In the genomic region with DNA sequence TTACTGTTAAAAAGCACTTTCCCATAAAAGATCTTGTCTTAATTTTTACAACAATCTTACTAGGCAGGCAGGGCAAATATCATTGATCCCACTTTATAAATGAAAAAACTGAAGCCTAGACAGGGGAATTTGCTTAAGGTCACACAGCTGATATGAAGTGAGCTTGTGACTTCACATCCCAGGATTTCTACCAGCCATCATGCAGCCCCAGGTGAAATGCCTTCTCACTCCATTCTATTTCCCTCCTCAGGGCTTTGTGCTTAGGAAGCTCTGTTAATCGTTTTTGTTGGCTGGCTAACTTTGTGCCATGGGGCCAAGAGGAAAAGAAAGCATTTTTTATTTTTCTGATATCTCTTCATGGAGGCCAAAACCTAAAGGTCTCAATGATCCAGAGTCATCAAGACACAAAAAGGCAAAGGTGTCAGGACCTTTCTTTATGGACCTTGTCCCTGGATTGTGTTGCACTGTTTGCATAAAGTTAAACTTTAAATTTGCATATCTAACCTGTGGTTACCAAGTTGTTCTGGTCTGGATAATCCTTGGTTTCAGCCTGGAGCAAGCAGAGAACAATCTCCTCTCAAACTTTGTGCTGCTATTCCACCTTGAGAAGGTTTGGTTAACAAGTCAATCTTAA, we compare ENCODE assay signal across 1 cellular context.
A peak's percentile ranks its signal among the peaks of the same experiment; 100 is the strongest.
TF ChIP-seq lines count a peak whose summit lies in the region.

No MANE protein-coding gene starts in this region.

TF ChIP-seq in HepG2, 621 proteins besides CTCF, POLR2A, EP300 and RAD21 (continued from another document and continues in another):
- TF ChIP-seq, protein P1, sequence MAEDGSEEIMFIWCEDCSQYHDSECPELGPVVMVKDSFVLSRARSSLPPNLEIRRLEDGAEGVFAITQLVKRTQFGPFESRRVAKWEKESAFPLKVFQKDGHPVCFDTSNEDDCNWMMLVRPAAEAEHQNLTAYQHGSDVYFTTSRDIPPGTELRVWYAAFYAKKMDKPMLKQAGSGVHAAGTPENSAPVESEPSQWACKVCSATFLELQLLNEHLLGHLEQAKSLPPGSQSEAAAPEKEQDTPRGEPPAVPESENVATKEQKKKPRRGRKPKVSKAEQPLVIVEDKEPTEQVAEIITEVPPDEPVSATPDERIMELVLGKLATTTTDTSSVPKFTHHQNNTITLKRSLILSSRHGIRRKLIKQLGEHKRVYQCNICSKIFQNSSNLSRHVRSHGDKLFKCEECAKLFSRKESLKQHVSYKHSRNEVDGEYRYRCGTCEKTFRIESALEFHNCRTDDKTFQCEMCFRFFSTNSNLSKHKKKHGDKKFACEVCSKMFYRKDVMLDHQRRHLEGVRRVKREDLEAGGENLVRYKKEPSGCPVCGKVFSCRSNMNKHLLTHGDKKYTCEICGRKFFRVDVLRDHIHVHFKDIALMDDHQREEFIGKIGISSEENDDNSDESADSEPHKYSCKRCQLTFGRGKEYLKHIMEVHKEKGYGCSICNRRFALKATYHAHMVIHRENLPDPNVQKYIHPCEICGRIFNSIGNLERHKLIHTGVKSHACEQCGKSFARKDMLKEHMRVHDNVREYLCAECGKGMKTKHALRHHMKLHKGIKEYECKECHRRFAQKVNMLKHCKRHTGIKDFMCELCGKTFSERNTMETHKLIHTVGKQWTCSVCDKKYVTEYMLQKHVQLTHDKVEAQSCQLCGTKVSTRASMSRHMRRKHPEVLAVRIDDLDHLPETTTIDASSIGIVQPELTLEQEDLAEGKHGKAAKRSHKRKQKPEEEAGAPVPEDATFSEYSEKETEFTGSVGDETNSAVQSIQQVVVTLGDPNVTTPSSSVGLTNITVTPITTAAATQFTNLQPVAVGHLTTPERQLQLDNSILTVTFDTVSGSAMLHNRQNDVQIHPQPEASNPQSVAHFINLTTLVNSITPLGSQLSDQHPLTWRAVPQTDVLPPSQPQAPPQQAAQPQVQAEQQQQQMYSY (CRISPR knock-in tag; IDR thresholded peaks at IDR 0.05), result peak; percentile 84
- TF ChIP-seq SRSF9 (IDR thresholded peaks at IDR 0.05; ENCODE audit: borderline replicate concordance, insufficient read depth, low read depth, low read length, poor library complexity, severe bottlenecking) (no peak), ATF1 (CRISPR knock-in tag; IDR thresholded peaks at IDR 0.05) (no peak), ZBTB8A (CRISPR knock-in tag; IDR thresholded peaks at IDR 0.05; ENCODE audit: borderline replicate concordance, low read depth) (no peak), HDAC2 (CRISPR knock-in tag; IDR thresholded peaks at IDR 0.05) (peak; percentile 49; the same call in 1 of the 2 replicates), ZFX (CRISPR knock-in tag; IDR thresholded peaks at IDR 0.05; ENCODE audit: low read depth) (no peak), ZFP41 (CRISPR knock-in tag; IDR thresholded peaks at IDR 0.05; ENCODE audit: borderline replicate concordance) (no peak), ZSCAN20 (CRISPR knock-in tag; IDR thresholded peaks at IDR 0.05; ENCODE audit: borderline replicate concordance) (no peak), PHF21A (CRISPR knock-in tag; IDR thresholded peaks at IDR 0.05) (peak; percentile 39; the same call in 1 of the 2 replicates), ZNF317 (CRISPR knock-in tag; IDR thresholded peaks at IDR 0.05) (no peak), POLR2AphosphoS5 (IDR thresholded peaks at IDR 0.05; ENCODE audit: low read depth, low read length) (peak; percentile 26; the same call in 1 of the 2 replicates), SUZ12 (IDR thresholded peaks at IDR 0.05; ENCODE audit: low read depth, low read length) (no peak), HOXA7 (CRISPR knock-in tag; IDR thresholded peaks at IDR 0.05) (no peak), ZNF713 (CRISPR knock-in tag; IDR thresholded peaks at IDR 0.05) (no peak), ISL2 (CRISPR knock-in tag; IDR thresholded peaks at IDR 0.05) (peak; percentile 35; the same call in 1 of the 2 replicates), HNRNPH1 (optimal IDR thresholded peaks at IDR 0.05; ENCODE audit: low read depth, low read length) (no peak), TBL1XR1 (IDR thresholded peaks at IDR 0.05; ENCODE audit: borderline replicate concordance, low read length, partially characterized antibody) (no peak), ZNF431 (CRISPR knock-in tag; IDR thresholded peaks at IDR 0.05; ENCODE audit: borderline replicate concordance, low read depth) (no peak), ZNF557 (CRISPR knock-in tag; IDR thresholded peaks at IDR 0.05) (no peak), TCF7L2 (IDR thresholded peaks at IDR 0.05; ENCODE audit: low read depth, low read length) (no peak), ZNF143 (CRISPR knock-in tag; IDR thresholded peaks at IDR 0.05) (no peak), ZNF10 (CRISPR knock-in tag; IDR thresholded peaks at IDR 0.05; ENCODE audit: borderline replicate concordance, low read depth) (no peak), NR2F2 (IDR thresholded peaks at IDR 0.05; ENCODE audit: borderline replicate concordance, low read depth) (peak; percentile 82), ZNF616 (CRISPR knock-in tag; IDR thresholded peaks at IDR 0.05; ENCODE audit: low read depth) (no peak), SIX1 (CRISPR knock-in tag; IDR thresholded peaks at IDR 0.05; ENCODE audit: borderline replicate concordance) (peak; percentile 67; the same call in 1 of the 2 replicates), KDM4B (CRISPR knock-in tag; IDR thresholded peaks at IDR 0.05) (no peak), RFX3 (CRISPR knock-in tag; IDR thresholded peaks at IDR 0.05) (no peak), TBX3 (IDR thresholded peaks at IDR 0.05; ENCODE audit: borderline replicate concordance) (peak; percentile 12; the same call in 1 of the 2 replicates), KDM5A (IDR thresholded peaks at IDR 0.05; ENCODE audit: borderline replicate concordance, low read length) (no peak), KAT8 (CRISPR knock-in tag; IDR thresholded peaks at IDR 0.05) (0 out of 2 replicates have a peak, but pooled peaks have one; percentile 35), HOXA5 (CRISPR knock-in tag; IDR thresholded peaks at IDR 0.05) (no peak), NR3C1 (CRISPR knock-in tag; IDR thresholded peaks at IDR 0.05) (no peak), NR2F6 (IDR thresholded peaks at IDR 0.05) (peak; percentile 85), NR2F6 (CRISPR knock-in tag; IDR thresholded peaks at IDR 0.05) (peak; percentile 60; the same call in 1 of the 2 replicates), ESRRA (CRISPR knock-in tag; IDR thresholded peaks at IDR 0.05; ENCODE audit: low read depth) (no peak), ZNF235 (CRISPR knock-in tag; IDR thresholded peaks at IDR 0.05; ENCODE audit: borderline replicate concordance) (no peak), SRF (IDR thresholded peaks at IDR 0.05; ENCODE audit: low read depth, low read length) (no peak), ZNF496 (CRISPR knock-in tag; IDR thresholded peaks at IDR 0.05; ENCODE audit: insufficient replicate concordance) (no peak), MAF1 (CRISPR knock-in tag; IDR thresholded peaks at IDR 0.05; ENCODE audit: borderline replicate concordance) (no peak), CBFB (CRISPR knock-in tag; IDR thresholded peaks at IDR 0.05) (no peak), SMAD3 (CRISPR knock-in tag; IDR thresholded peaks at IDR 0.05) (no peak), PHB2 (IDR thresholded peaks at IDR 0.05; ENCODE audit: partially characterized antibody) (no peak), SOX5 (CRISPR knock-in tag; IDR thresholded peaks at IDR 0.05; ENCODE audit: borderline replicate concordance) (peak; percentile 53; the same call in 1 of the 2 replicates), HOXD1 (CRISPR knock-in tag; IDR thresholded peaks at IDR 0.05) (no peak), TEAD3 (CRISPR knock-in tag; optimal IDR thresholded peaks at IDR 0.05; ENCODE audit: borderline replicate concordance) (peak; percentile 26)
- TF ChIP-seq, protein P2, sequence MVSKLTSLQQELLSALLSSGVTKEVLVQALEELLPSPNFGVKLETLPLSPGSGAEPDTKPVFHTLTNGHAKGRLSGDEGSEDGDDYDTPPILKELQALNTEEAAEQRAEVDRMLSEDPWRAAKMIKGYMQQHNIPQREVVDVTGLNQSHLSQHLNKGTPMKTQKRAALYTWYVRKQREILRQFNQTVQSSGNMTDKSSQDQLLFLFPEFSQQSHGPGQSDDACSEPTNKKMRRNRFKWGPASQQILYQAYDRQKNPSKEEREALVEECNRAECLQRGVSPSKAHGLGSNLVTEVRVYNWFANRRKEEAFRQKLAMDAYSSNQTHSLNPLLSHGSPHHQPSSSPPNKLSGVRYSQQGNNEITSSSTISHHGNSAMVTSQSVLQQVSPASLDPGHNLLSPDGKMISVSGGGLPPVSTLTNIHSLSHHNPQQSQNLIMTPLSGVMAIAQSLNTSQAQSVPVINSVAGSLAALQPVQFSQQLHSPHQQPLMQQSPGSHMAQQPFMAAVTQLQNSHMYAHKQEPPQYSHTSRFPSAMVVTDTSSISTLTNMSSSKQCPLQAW (CRISPR knock-in tag; IDR thresholded peaks at IDR 0.05), result no peak
- TF ChIP-seq, protein P3, sequence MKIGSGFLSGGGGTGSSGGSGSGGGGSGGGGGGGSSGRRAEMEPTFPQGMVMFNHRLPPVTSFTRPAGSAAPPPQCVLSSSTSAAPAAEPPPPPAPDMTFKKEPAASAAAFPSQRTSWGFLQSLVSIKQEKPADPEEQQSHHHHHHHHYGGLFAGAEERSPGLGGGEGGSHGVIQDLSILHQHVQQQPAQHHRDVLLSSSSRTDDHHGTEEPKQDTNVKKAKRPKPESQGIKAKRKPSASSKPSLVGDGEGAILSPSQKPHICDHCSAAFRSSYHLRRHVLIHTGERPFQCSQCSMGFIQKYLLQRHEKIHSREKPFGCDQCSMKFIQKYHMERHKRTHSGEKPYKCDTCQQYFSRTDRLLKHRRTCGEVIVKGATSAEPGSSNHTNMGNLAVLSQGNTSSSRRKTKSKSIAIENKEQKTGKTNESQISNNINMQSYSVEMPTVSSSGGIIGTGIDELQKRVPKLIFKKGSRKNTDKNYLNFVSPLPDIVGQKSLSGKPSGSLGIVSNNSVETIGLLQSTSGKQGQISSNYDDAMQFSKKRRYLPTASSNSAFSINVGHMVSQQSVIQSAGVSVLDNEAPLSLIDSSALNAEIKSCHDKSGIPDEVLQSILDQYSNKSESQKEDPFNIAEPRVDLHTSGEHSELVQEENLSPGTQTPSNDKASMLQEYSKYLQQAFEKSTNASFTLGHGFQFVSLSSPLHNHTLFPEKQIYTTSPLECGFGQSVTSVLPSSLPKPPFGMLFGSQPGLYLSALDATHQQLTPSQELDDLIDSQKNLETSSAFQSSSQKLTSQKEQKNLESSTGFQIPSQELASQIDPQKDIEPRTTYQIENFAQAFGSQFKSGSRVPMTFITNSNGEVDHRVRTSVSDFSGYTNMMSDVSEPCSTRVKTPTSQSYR (CRISPR knock-in tag; IDR thresholded peaks at IDR 0.05; ENCODE audit: borderline replicate concordance), result no peak
- TF ChIP-seq, protein P4, sequence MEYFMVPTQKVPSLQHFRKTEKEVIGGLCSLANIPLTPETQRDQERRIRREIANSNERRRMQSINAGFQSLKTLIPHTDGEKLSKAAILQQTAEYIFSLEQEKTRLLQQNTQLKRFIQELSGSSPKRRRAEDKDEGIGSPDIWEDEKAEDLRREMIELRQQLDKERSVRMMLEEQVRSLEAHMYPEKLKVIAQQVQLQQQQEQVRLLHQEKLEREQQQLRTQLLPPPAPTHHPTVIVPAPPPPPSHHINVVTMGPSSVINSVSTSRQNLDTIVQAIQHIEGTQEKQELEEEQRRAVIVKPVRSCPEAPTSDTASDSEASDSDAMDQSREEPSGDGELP (IDR thresholded peaks at IDR 0.05; ENCODE audit: borderline replicate concordance, low read depth), result peak; percentile 63; the same call in 1 of the 2 replicates
- TF ChIP-seq, protein P5, sequence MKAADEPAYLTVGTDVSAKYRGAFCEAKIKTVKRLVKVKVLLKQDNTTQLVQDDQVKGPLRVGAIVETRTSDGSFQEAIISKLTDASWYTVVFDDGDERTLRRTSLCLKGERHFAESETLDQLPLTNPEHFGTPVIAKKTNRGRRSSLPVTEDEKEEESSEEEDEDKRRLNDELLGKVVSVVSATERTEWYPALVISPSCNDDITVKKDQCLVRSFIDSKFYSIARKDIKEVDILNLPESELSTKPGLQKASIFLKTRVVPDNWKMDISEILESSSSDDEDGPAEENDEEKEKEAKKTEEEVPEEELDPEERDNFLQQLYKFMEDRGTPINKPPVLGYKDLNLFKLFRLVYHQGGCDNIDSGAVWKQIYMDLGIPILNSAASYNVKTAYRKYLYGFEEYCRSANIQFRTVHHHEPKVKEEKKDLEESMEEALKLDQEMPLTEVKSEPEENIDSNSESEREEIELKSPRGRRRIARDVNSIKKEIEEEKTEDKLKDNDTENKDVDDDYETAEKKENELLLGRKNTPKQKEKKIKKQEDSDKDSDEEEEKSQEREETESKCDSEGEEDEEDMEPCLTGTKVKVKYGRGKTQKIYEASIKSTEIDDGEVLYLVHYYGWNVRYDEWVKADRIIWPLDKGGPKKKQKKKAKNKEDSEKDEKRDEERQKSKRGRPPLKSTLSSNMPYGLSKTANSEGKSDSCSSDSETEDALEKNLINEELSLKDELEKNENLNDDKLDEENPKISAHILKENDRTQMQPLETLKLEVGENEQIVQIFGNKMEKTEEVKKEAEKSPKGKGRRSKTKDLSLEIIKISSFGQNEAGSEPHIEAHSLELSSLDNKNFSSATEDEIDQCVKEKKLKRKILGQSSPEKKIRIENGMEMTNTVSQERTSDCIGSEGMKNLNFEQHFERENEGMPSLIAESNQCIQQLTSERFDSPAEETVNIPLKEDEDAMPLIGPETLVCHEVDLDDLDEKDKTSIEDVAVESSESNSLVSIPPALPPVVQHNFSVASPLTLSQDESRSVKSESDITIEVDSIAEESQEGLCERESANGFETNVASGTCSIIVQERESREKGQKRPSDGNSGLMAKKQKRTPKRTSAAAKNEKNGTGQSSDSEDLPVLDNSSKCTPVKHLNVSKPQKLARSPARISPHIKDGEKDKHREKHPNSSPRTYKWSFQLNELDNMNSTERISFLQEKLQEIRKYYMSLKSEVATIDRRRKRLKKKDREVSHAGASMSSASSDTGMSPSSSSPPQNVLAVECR (CRISPR knock-in tag; IDR thresholded peaks at IDR 0.05; ENCODE audit: borderline replicate concordance), result no peak
- TF ChIP-seq, protein P6, sequence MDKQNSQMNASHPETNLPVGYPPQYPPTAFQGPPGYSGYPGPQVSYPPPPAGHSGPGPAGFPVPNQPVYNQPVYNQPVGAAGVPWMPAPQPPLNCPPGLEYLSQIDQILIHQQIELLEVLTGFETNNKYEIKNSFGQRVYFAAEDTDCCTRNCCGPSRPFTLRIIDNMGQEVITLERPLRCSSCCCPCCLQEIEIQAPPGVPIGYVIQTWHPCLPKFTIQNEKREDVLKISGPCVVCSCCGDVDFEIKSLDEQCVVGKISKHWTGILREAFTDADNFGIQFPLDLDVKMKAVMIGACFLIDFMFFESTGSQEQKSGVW (CRISPR knock-in tag; IDR thresholded peaks at IDR 0.05; ENCODE audit: borderline replicate concordance), result no peak
- TF ChIP-seq, protein P7, sequence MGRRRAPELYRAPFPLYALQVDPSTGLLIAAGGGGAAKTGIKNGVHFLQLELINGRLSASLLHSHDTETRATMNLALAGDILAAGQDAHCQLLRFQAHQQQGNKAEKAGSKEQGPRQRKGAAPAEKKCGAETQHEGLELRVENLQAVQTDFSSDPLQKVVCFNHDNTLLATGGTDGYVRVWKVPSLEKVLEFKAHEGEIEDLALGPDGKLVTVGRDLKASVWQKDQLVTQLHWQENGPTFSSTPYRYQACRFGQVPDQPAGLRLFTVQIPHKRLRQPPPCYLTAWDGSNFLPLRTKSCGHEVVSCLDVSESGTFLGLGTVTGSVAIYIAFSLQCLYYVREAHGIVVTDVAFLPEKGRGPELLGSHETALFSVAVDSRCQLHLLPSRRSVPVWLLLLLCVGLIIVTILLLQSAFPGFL (CRISPR knock-in tag; IDR thresholded peaks at IDR 0.05), result no peak
